1 cellular context compared by ENCODE assay signal in the genomic region with DNA sequence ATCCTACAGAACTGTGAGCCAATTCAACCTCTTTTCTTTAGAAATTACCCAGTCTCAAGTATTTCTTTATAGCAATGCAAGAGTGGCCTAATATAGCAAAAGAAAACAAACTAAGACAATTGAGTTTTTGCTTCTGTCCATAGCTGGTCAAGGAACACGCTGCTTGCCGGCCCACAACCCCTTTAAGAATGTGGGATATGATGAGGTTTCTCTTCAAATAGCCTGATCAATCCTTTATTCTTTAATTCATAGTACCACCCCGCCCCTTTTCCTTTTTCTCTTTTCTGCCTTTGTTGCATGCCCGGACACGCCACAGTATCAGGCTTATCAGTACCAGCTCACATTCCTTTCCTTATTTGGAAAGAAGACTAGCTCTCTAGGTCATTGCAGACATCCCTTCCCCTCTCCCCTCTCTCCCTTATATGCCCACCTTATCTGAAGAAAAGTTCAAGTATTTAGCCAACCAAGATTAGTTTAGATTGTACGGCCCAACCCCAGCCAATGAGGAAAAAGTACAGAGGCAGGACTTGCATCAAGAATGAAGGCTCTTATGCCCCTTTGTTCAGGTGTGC.
A peak's percentile ranks its signal among the peaks of the same experiment; 100 is the strongest.
TF ChIP-seq lines count a peak whose summit lies in the region.

No MANE protein-coding gene starts in this region.

TF ChIP-seq in H1, 55 proteins besides CTCF, POLR2A, EP300 and RAD21:
- TF ChIP-seq BRCA1 (IDR thresholded peaks at IDR 0.05; ENCODE audit: low read depth, low read length) (no peak), CTBP2 (IDR thresholded peaks at IDR 0.05; ENCODE audit: borderline replicate concordance, insufficient read depth, insufficient read length, low read length) (no peak), EGR1 (IDR thresholded peaks at IDR 0.05; ENCODE audit: borderline replicate concordance, low read depth, low read length) (no peak), CBX8 (IDR thresholded peaks at IDR 0.05; ENCODE audit: borderline replicate concordance, low read depth, low read length) (no peak), RFX5 (IDR thresholded peaks at IDR 0.05; ENCODE audit: borderline replicate concordance, low read depth, low read length) (no peak), SRF (IDR thresholded peaks at IDR 0.05; ENCODE audit: low read depth, low read length) (peak; percentile 86), GTF2F1 (IDR thresholded peaks at IDR 0.05; ENCODE audit: borderline replicate concordance, low read depth, low read length) (no peak), SAP30 (IDR thresholded peaks at IDR 0.05; ENCODE audit: insufficient read depth, insufficient replicate concordance, low read length) (no peak)
